25 cellular contexts compared by ENCODE assay signal in genomic region chr13:113805431-113806103, GRCh38. TPM values are rescaled to one million over a fixed set of nuclear protein-coding genes. Genes with fewer than 3 reads are reported as not detected.
A peak's percentile ranks its signal among the peaks of the same experiment; 100 is the strongest.
DNase-seq lines count a peak whose midpoint lies in the region; ATAC-seq, FAIRE-seq and TF ChIP-seq lines count a peak whose summit lies in the region.
"Had no signal": no experiment of that assay in that cellular context is flagged by ENCODE, and none has a peak within 500 bp of the region (broad histone marks: within the 10 kb centered on the region; RNA-seq: fewer than 3 reads in every experiment).

No MANE protein-coding gene starts in this region.

- H3K36me3 ChIP-seq in right atrium auricular region (no peaks in the 10 kb centered on the region), kidney (ENCODE audit: control insufficient read depth in 1 of 2, insufficient read depth in 2 of 2, low read length in 2 of 2) (no peaks in the 10 kb centered on the region)

- peaks cover 0 to 15% of the 10 kb centered on the region in 2 donors for H3K4me1 ChIP-seq in right atrium auricular region
- H3K4me1 ChIP-seq in kidney (ENCODE audit: control insufficient read depth in 1 of 2, insufficient read depth in 1 of 2, low read depth in 1 of 2, low read length in 2 of 2): no peaks in the 10 kb centered on the region

- peaks cover 15% of the 10 kb centered on the region for H3K9me3 Mint-ChIP-seq in WTC11

- peak; percentile 65 for DNase-seq in Right ventricle myocardium inferior (ENCODE audit: missing footprints)
- no peak for DNase-seq in right atrium auricular region (ENCODE audit: low spot score)
- DNase-seq in WTC11 (ENCODE audit: low spot score): peak; percentile 4
- DNase-seq in kidney: peak; percentile 67
- DNase-seq in sciatic nerve (ENCODE audit: low spot score): peak; percentile 52
- DNase-seq in AML-193 (lab: John Stamatoyannopoulos, UW): no peak
- no peak for DNase-seq in UCSD-AML1 (lab: John Stamatoyannopoulos, UW; ENCODE audit: unreplicated experiment)
- no peak for DNase-seq in NCI-H2107 treated with DMSO at 0.1 percent for 48 hours (lab: John Stamatoyannopoulos, UW; ENCODE audit: unreplicated experiment)
- DNase-seq: ACHN; CD4-positive, CD25-positive, alpha-beta regulatory T cell; DMS153; DND-41; Kasumi-1; NCI-H1092 treated with DMSO at 0.1 percent for 48 hours; NCI-H1436 treated with DMSO at 0.1 percent for 48 hours; NCI-H187 treated with DMSO at 0.1 percent for 48 hours; NCI-H2107; NCI-H526 treated with DMSO at 0.1 percent for 48 hours; RPMI8226; SHP77 treated with DMSO at 0.1 percent for 48 hours had no signal

- no peaks in the 10 kb centered on the region for H3K4me1 Mint-ChIP-seq in WTC11
- H3K4me1 Mint-ChIP-seq: CD4-positive, CD25-positive, alpha-beta regulatory T cell had no signal

- H3K36me3 Mint-ChIP-seq in WTC11: peaks cover 9% of the 10 kb centered on the region
- H3K36me3 Mint-ChIP-seq: CD4-positive, CD25-positive, alpha-beta regulatory T cell had no signal

- POLR2A ChIA-PET in WTC11 (lab: Charles Lee): no interaction called here

- FAIRE-seq in kidney (lab: Jason Lieb, UNC): no peak
- FAIRE-seq: GM12892, HepG2, K562 had no signal

- CTCF ChIA-PET in WTC11 (lab: Charles Lee): no interaction called here

- peaks cover 0 to 18% of the 10 kb centered on the region in 2 donors for H3K9me3 ChIP-seq in right atrium auricular region
- peaks cover 0 to 9% of the 10 kb centered on the region in 2 donors for H3K9me3 ChIP-seq in kidney (ENCODE audit: control insufficient read depth in 1 of 2, low read length in 2 of 2)

- H3K4me3 Mint-ChIP-seq in WTC11: no peak overlapping the region
- H3K4me3 Mint-ChIP-seq: CD4-positive, CD25-positive, alpha-beta regulatory T cell had no signal

- intact Hi-C loops in Right ventricle myocardium inferior (cut with DNase I) (no loop called here), kidney (cut with DNase I) (no loop called here), sciatic nerve (cut with DNase I) (no loop called here)

- no peak overlapping the region for H3K27ac Mint-ChIP-seq in WTC11
- H3K27ac Mint-ChIP-seq: CD4-positive, CD25-positive, alpha-beta regulatory T cell had no signal

- H3K27me3 ChIP-seq in right atrium auricular region: no peaks in the 10 kb centered on the region

- H3K27ac ChIP-seq in right atrium auricular region (no peak overlapping the region), kidney (ENCODE audit: low read depth in 2 of 2, low read length in 2 of 2) (no peak overlapping the region)
- H3K27ac ChIP-seq: 22Rv1 had no signal

- TF ChIP-seq CTCF in right atrium auricular region (IDR thresholded peaks at IDR 0.05) (no peak), WTC11 (IDR thresholded peaks at IDR 0.05) (no peak), kidney (IDR thresholded peaks at IDR 0.05; ENCODE audit: borderline replicate concordance, extremely low read depth, insufficient read depth) (no peak)

- ATAC-seq in Right ventricle myocardium inferior (no peak), WTC11 (no peak), sciatic nerve (no peak)
- ATAC-seq: HCT116, HepG2, K562 had no signal

- no peak overlapping the region for H3K4me3 ChIP-seq in right atrium auricular region
- no peak overlapping the region for H3K4me3 ChIP-seq in kidney (ENCODE audit: low read length in 2 of 2)
- H3K4me3 ChIP-seq: K562 had no signal

- H3K9ac ChIP-seq in kidney (ENCODE audit: low read length in 2 of 2): no peak overlapping the region

- H3K27me3 Mint-ChIP-seq in WTC11 (ENCODE audit: low read depth): no peaks in the 10 kb centered on the region; the same call in 1 of the 2 replicates
- H3K27me3 Mint-ChIP-seq: CD4-positive, CD25-positive, alpha-beta regulatory T cell had no signal

TF ChIP-seq in WTC11, 78 proteins besides CTCF, POLR2A, EP300 and RAD21 (continues in another document):
- TF ChIP-seq PRDM15 (CRISPR knock-in tag; IDR thresholded peaks at IDR 0.05) (no peak), FOXK1 (CRISPR knock-in tag; IDR thresholded peaks at IDR 0.05) (no peak), ZNF425 (CRISPR knock-in tag; conservative IDR thresholded peaks at IDR 0.05) (no peak), ATF3 (CRISPR knock-in tag; conservative IDR thresholded peaks at IDR 0.05) (no peak), ZNF121 (CRISPR knock-in tag; IDR thresholded peaks at IDR 0.05) (no peak), RORB (CRISPR knock-in tag; IDR thresholded peaks at IDR 0.05) (no peak)

RNA-seq across cellular contexts. Expression of gene TMEM255B, which starts 46.5 kb away (rescaled TPM):
- total RNA-seq in Right ventricle myocardium inferior (9.8 TPM), right atrium auricular region (1 to 10 TPM; 5.2 to 6.0 TPM), WTC11 (2021) (4.7 to 5.9 TPM (median 4.8 TPM) in 3 replicates), kidney (29.3 TPM), sciatic nerve (34.8 TPM)
- polyA plus RNA-seq in kidney (ENCODE audit: insufficient read depth, low read depth, low replicate concordance): 11.9 TPM
- total RNA-seq: HepG2 had no signal
- polyA plus RNA-seq: HepG2 had no signal

RNA-seq across cellular contexts. Expression of gene GAS6, which starts 58.3 kb away (rescaled TPM):
- total RNA-seq in Right ventricle myocardium inferior (189 TPM), right atrium auricular region (100 to 1,000 TPM; 206 to 254 TPM), WTC11 (2021) (29.4 to 33.7 TPM (median 33.7 TPM) in 3 replicates), kidney (83.5 TPM), sciatic nerve (302 TPM)
- polyA plus RNA-seq in kidney (ENCODE audit: insufficient read depth, low read depth, low replicate concordance): 135 TPM

Comparison
In these comparisons a context has a peak if more than half of its experiments do, and no peak if none do; other contexts are left out.
1. DNase-seq: peak in Right ventricle myocardium inferior (single experiment), WTC11 (single experiment), kidney (single experiment) and sciatic nerve (single experiment); none in right atrium auricular region (single experiment), AML-193 (0 of 2), UCSD-AML1 (single experiment) and NCI-H2107 treated with DMSO at 0.1 percent for 48 hours (single experiment).